In the genomic region with DNA sequence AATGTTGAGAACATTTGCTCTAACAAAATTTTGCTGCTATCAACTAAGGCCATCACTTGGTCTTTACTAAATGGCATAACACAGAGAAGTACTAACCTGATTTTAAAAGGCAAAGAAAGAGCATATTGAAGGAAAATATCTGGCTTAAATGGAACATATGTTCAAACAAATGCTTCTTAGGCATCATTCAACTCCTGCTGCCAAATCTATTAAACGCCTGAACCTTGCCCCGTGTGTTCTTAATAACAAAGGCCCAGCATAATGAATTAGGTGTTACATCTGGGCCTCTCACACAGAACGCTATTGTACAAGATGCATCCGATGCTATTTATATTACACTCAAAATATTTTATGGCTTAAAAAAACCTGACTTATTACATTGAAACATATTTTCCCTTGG, we compare ENCODE assay signal across 14 cellular contexts.
"Had no signal": no experiment of that assay in that cellular context is flagged by ENCODE, and none has a peak within 500 bp of the region (broad histone marks: within the 10 kb centered on the region; RNA-seq: fewer than 3 reads in every experiment).

No MANE protein-coding gene starts in this region.

- ATAC-seq: activated T-helper 17 cell treated with anti-CD3 and anti-CD28 coated beads, Interleukin-2, amount 50 U/mL, for 72 hours; left colon; naive thymus-derived CD4-positive, alpha-beta T cell; right cardiac atrium had no signal

- H3K9me3 ChIP-seq: esophagus muscularis mucosa, neutrophil, thyroid gland had no signal

- H3K27me3 ChIP-seq: esophagus muscularis mucosa, neutrophil, thyroid gland had no signal

- H3K4me1 Mint-ChIP-seq: activated B cell treated with CpG ODN at 0.5 μM for 24 hours; activated CD4-positive, alpha-beta T cell treated with anti-CD3 and anti-CD28 coated beads, Interleukin-2, amount 10 ng/mL, durations not matched to agents 24 days and 14 days; activated T-helper 17 cell treated with anti-CD3 and anti-CD28 coated beads, Interleukin-2, amount 50 U/mL, for 72 hours had no signal

- H3K27ac ChIP-seq: neutrophil had no signal

- DNase-seq: activated B cell treated with CpG ODN at 0.5 μM for 24 hours; activated CD4-positive, alpha-beta T cell treated with anti-CD3 and anti-CD28 coated beads, Interleukin-2, amount 10 ng/mL, durations not matched to agents 24 days and 14 days; activated naive CD4-positive, alpha-beta T cell treated with anti-CD3 and anti-CD28 coated beads, Interleukin-2, amount 50 U/mL, for 16 hours; amygdala; foreskin fibroblast; head of caudate nucleus; left colon; naive thymus-derived CD4-positive, alpha-beta T cell; right cardiac atrium; thyroid gland had no signal

- H3K9me3 Mint-ChIP-seq: activated B cell treated with CpG ODN at 0.5 μM for 24 hours; activated CD4-positive, alpha-beta T cell treated with anti-CD3 and anti-CD28 coated beads, Interleukin-2, amount 10 ng/mL, durations not matched to agents 24 days and 14 days; activated T-helper 17 cell treated with anti-CD3 and anti-CD28 coated beads, Interleukin-2, amount 50 U/mL, for 72 hours; naive thymus-derived CD4-positive, alpha-beta T cell had no signal

- H3K4me3 ChIP-seq: esophagus muscularis mucosa, smooth muscle cell, thyroid gland had no signal

- H3K27me3 Mint-ChIP-seq: activated B cell treated with CpG ODN at 0.5 μM for 24 hours; activated CD4-positive, alpha-beta T cell treated with anti-CD3 and anti-CD28 coated beads, Interleukin-2, amount 10 ng/mL, durations not matched to agents 24 days and 14 days; activated T-helper 17 cell treated with anti-CD3 and anti-CD28 coated beads, Interleukin-2, amount 50 U/mL, for 72 hours; naive thymus-derived CD4-positive, alpha-beta T cell had no signal

- H3K4me3 Mint-ChIP-seq: activated B cell treated with CpG ODN at 0.5 μM for 24 hours; activated CD4-positive, alpha-beta T cell treated with anti-CD3 and anti-CD28 coated beads, Interleukin-2, amount 10 ng/mL, durations not matched to agents 24 days and 14 days; activated T-helper 17 cell treated with anti-CD3 and anti-CD28 coated beads, Interleukin-2, amount 50 U/mL, for 72 hours; naive thymus-derived CD4-positive, alpha-beta T cell had no signal

- H3K27ac Mint-ChIP-seq: activated B cell treated with CpG ODN at 0.5 μM for 24 hours; activated CD4-positive, alpha-beta T cell treated with anti-CD3 and anti-CD28 coated beads, Interleukin-2, amount 10 ng/mL, durations not matched to agents 24 days and 14 days; activated T-helper 17 cell treated with anti-CD3 and anti-CD28 coated beads, Interleukin-2, amount 50 U/mL, for 72 hours; naive thymus-derived CD4-positive, alpha-beta T cell had no signal
